In genomic region chr12:114480309-114481199, GRCh38 we compare ENCODE assay signal across 8 cellular contexts.
DNase-seq lines count a peak whose midpoint lies in the region; ATAC-seq and TF ChIP-seq lines count a peak whose summit lies in the region.
"Had no signal": no experiment of that assay in that cellular context is flagged by ENCODE, and none has a peak within 500 bp of the region (broad histone marks: within the 10 kb centered on the region; RNA-seq: fewer than 3 reads in every experiment).

No MANE protein-coding gene starts in this region.

- H3K4me3 ChIP-seq in HAP-1: peak overlapping the region; percentile 33
- H3K4me3 ChIP-seq in astrocyte of the cerebellum (ENCODE audit: low read depth, low read length): peak overlapping the region; percentile 21
- peak overlapping the region; percentile 24; the same call in 1 of the 2 replicates for H3K4me3 ChIP-seq in iPS-18c (ENCODE audit: insufficient read depth, low read depth, low read length)
- peak overlapping the region in 5 of 7 experiments; percentile 6 to 27 (median 22) for H3K4me3 ChIP-seq in skin epidermis

- ATAC-seq in GM21576 (IDR thresholded peaks at IDR 0.05; ENCODE audit: unreplicated experiment): no peak

- H3K4me1 ChIP-seq in HAP-1: peaks cover 4% of the 10 kb centered on the region

- TF ChIP-seq CTCF in astrocyte of the cerebellum (IDR thresholded peaks at IDR 0.05; ENCODE audit: low read depth, low read length, missing control alignments): no peak

- H3K27ac ChIP-seq in skin epidermis: peak overlapping the region in 1 of 21 experiments; percentile 1

- H3K27me3 ChIP-seq in HAP-1 (ENCODE audit: low read depth): peaks cover 45% of the 10 kb centered on the region

- H3K36me3 ChIP-seq in HAP-1 (replicated peaks): no peaks in the 10 kb centered on the region

- in situ Hi-C loops in HAP-1 (cut with MboI; ENCODE audit: low sequenced_read_pairs) (no loop called here), astrocyte of the cerebellum (cut with HindIII; ENCODE audit: low sequenced_read_pairs) (no loop called here)

- H3K9me3 ChIP-seq in HAP-1: no peaks in the 10 kb centered on the region
- peaks cover 2% of the 10 kb centered on the region for H3K9me3 ChIP-seq in iPS-18c (ENCODE audit: control insufficient read depth, insufficient read depth, low read length)

- DNase-seq in HAP-1 (ENCODE audit: low spot score in 2 of 2) (peak in 1 of 2 experiments; percentile 23), astrocyte of the cerebellum (ENCODE audit: low read depth) (no peak), germinal center (ENCODE audit: low spot score) (no peak), Kasumi-1 (lab: John Stamatoyannopoulos, UW) (no peak)
- DNase-seq: activated CD8-positive, alpha-beta memory T cell treated with anti-CD3 and anti-CD28 coated beads, Interleukin-2, amount 50 U/mL, for 48 hours had no signal
